Comparison of ENCODE assay signal across 30 cellular contexts in genomic region chr6:45813943-45814342, GRCh38.
A peak's percentile ranks its signal among the peaks of the same experiment; 100 is the strongest.
DNase-seq lines count a peak whose midpoint lies in the region; ATAC-seq and TF ChIP-seq lines count a peak whose summit lies in the region.
"Had no signal": no experiment of that assay in that cellular context is flagged by ENCODE, and none has a peak within 500 bp of the region (broad histone marks: within the 10 kb centered on the region; RNA-seq: fewer than 3 reads in every experiment).

No MANE protein-coding gene starts in this region.

- no peaks in the 10 kb centered on the region for H3K9me3 ChIP-seq in neural progenitor cell (ENCODE audit: low read depth)
- H3K9me3 ChIP-seq: ascending aorta, SK-N-SH had no signal

- H3K4me2 ChIP-seq in neural progenitor cell: no peak overlapping the region
- H3K4me2 ChIP-seq: SK-N-SH had no signal

- no peaks in the 10 kb centered on the region for H3F3A ChIP-seq in neural progenitor cell (ENCODE audit: low read depth)

- H3K4me3 Mint-ChIP-seq in T-helper 1 cell treated with Interleukin-12 subunit alpha and Interleukin-12 subunit beta and Interleukin-4 antibody, amounts not matched to agents 30 μg/mL and 1 μg/mL, for 36 hours: no peak overlapping the region
- no peak overlapping the region for H3K4me3 Mint-ChIP-seq in neural progenitor cell
- H3K4me3 Mint-ChIP-seq: activated naive CD8-positive, alpha-beta T cell; CD8-positive, alpha-beta T cell; naive B cell; T-helper 2 cell treated with Interferon-gamma antibody and Interleukin-4, amounts not matched to agents 5 μg/mL and 100 μg/mL, for 36 hours had no signal

- H3K4me1 ChIP-seq in neural progenitor cell: no peaks in the 10 kb centered on the region
- H3K4me1 ChIP-seq: ascending aorta had no signal

- no peak overlapping the region for H3K4me3 ChIP-seq in neural progenitor cell
- H3K4me3 ChIP-seq: ascending aorta, K562 had no signal

- H3K27me3 Mint-ChIP-seq in T-helper 1 cell treated with Interleukin-12 subunit alpha and Interleukin-12 subunit beta and Interleukin-4 antibody, amounts not matched to agents 30 μg/mL and 1 μg/mL, for 36 hours (ENCODE audit: low read depth): no peaks in the 10 kb centered on the region
- H3K27me3 Mint-ChIP-seq in neural progenitor cell (ENCODE audit: insufficient read depth, low read depth): peaks cover 2% of the 10 kb centered on the region

- peaks cover 14% of the 10 kb centered on the region for H3K4me1 Mint-ChIP-seq in T-helper 1 cell treated with Interleukin-12 subunit alpha and Interleukin-12 subunit beta and Interleukin-4 antibody, amounts not matched to agents 30 μg/mL and 1 μg/mL, for 36 hours (ENCODE audit: low read depth)
- H3K4me1 Mint-ChIP-seq in neural progenitor cell: peaks cover 17% of the 10 kb centered on the region

- DNase-seq in T-helper 1 cell (no peak), neural progenitor cell (ENCODE audit: low spot score) (no peak), inferior parietal cortex (ENCODE audit: extremely low spot score) (no peak), 8988T (no peak)
- DNase-seq: activated CD4-positive, alpha-beta T cell treated with anti-CD3 and anti-CD28 coated beads, Interleukin-2, amount 50 U/mL, for 48 hours; AML-193; CD8-positive, alpha-beta T cell; DMS153; HCEC 1CT; head of caudate nucleus; left colon; mesenchymal stem cell; naive B cell; NCI-H1436 treated with DMSO at 0.1 percent for 48 hours; NCI-H526 treated with DMSO at 0.1 percent for 48 hours; occipital lobe; SK-N-SH; small intestine; stimulated activated naive CD8-positive, alpha-beta T cell treated with anti-CD3 and anti-CD28 coated beads, Interleukin-15, Interleukin-2, amounts not matched to agents 100 U/mL and 50 U/mL, for 24 hours had no signal

- no peaks in the 10 kb centered on the region for H3K36me3 ChIP-seq in neural progenitor cell
- H3K36me3 ChIP-seq: ascending aorta had no signal

- no peaks in the 10 kb centered on the region for H4K20me1 ChIP-seq in neural progenitor cell (ENCODE audit: low read depth)

- peak overlapping the region; percentile 24 for H3K27ac Mint-ChIP-seq in T-helper 1 cell treated with Interleukin-12 subunit alpha and Interleukin-12 subunit beta and Interleukin-4 antibody, amounts not matched to agents 30 μg/mL and 1 μg/mL, for 36 hours
- H3K27ac Mint-ChIP-seq in neural progenitor cell: no peak overlapping the region
- H3K27ac Mint-ChIP-seq: activated naive CD8-positive, alpha-beta T cell; CD8-positive, alpha-beta T cell; naive B cell; T-helper 2 cell treated with Interferon-gamma antibody and Interleukin-4, amounts not matched to agents 5 μg/mL and 100 μg/mL, for 36 hours had no signal

- no peak for TF ChIP-seq CTCF in neural progenitor cell (IDR thresholded peaks at IDR 0.05)

- no peaks in the 10 kb centered on the region for H3K79me2 ChIP-seq in neural progenitor cell (ENCODE audit: low read depth)

- peaks cover 7% of the 10 kb centered on the region for H3K9me3 Mint-ChIP-seq in T-helper 1 cell treated with Interleukin-12 subunit alpha and Interleukin-12 subunit beta and Interleukin-4 antibody, amounts not matched to agents 30 μg/mL and 1 μg/mL, for 36 hours
- peaks cover 2% of the 10 kb centered on the region for H3K9me3 Mint-ChIP-seq in neural progenitor cell

- H3K36me3 Mint-ChIP-seq in T-helper 1 cell treated with Interleukin-12 subunit alpha and Interleukin-12 subunit beta and Interleukin-4 antibody, amounts not matched to agents 30 μg/mL and 1 μg/mL, for 36 hours (ENCODE audit: low read depth): peaks cover 6% of the 10 kb centered on the region
- H3K36me3 Mint-ChIP-seq in neural progenitor cell: no peaks in the 10 kb centered on the region
- H3K36me3 Mint-ChIP-seq: CD8-positive, alpha-beta T cell had no signal

- H3K27ac ChIP-seq in neural progenitor cell: no peak overlapping the region
- H3K27ac ChIP-seq: 22Rv1, ascending aorta, RWPE1, VCaP had no signal

- peak overlapping the region; percentile 61 for H2AFZ ChIP-seq in neural progenitor cell (replicated peaks)

- no peaks in the 10 kb centered on the region for H3K27me3 ChIP-seq in neural progenitor cell
- H3K27me3 ChIP-seq: ascending aorta had no signal

- H3K9ac ChIP-seq in neural progenitor cell: no peak overlapping the region
- H3K9ac ChIP-seq: SK-N-SH had no signal

- ATAC-seq in HG02610 (IDR thresholded peaks at IDR 0.05; ENCODE audit: unreplicated experiment) (peak; percentile 67), HG03521 (IDR thresholded peaks at IDR 0.05; ENCODE audit: unreplicated experiment) (peak; percentile 53), GM18870 (IDR thresholded peaks at IDR 0.05; ENCODE audit: unreplicated experiment) (no peak)
- ATAC-seq: CD8-positive, alpha-beta T cell; K562; left colon; stimulated activated naive CD8-positive, alpha-beta T cell treated with anti-CD3 and anti-CD28 coated beads, Interleukin-15, Interleukin-2, amounts not matched to agents 100 U/mL and 50 U/mL, for 24 hours had no signal
